ENCODE assay signal across 8 cellular contexts in the genomic region with DNA sequence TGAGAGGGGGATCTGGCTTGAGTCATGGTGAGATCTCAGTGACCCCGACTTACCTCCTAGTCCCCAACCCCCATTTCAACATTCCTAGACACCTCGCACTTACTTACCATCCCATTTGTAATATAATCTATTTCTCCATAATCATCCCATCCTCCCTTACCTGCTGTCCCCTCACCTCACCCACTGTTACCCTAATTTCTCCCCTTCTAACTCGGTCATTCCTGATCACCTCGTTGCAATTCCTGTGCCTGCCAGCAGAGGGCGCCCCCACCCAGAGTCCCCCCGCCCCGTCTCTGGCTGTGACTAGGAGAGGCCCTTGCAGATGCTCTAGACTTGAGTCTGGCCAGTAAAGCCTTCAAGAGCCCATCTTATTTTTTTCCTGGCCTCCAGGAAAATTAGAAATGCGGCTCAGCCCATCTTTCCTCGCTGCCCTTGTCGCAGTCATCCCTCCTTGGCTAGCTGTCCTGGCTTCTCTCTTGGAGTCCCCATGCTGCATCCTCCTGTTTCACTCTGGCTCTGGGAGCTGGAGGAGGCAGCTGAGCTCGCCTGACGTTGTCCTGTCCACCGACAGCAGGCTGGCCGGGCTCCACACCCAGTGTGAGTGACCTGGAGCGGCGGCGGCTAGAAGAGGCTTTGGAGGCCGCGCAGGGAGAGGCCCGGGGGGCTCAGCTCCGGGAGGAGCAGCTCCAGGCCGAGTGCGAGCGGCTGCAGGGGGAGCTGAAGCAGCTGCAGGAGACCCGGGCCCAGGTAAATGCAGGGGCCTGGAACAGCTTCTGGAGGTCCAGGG. TPM values are rescaled to one million over a fixed set of nuclear protein-coding genes. Genes with fewer than 3 reads are reported as not detected.
DNase-seq lines count a peak whose midpoint lies in the region; ATAC-seq and TF ChIP-seq lines count a peak whose summit lies in the region.

No MANE protein-coding gene starts in this region.

- peaks cover 0 to 10% of the 10 kb centered on the region in 2 donors for H3K36me3 ChIP-seq in adrenal gland (replicated peaks in 1 of 2)

- H3K4me3 ChIP-seq in adrenal gland: no peak overlapping the region

- no peak for TF ChIP-seq POLR2A in adrenal gland (IDR thresholded peaks at IDR 0.05)

- intact Hi-C loops in adrenal gland (cut with DNase I): loop anchor here in 1 of 2 donors (10.0 kb wide), 1 partner anchor 86 kb away; no protein-coding TSS in a partner anchor

- DNase-seq in DMS53 treated with DMSO at 0.1 percent for 48 hours (lab: John Stamatoyannopoulos, UW; ENCODE audit: unreplicated experiment): peak; percentile 40
- peak; percentile 46 for DNase-seq in LHCN-M2 (ENCODE audit: low read depth)
- peak; percentile 55 to 79 (median 60) for DNase-seq in T-helper 2 cell
- peak in 6 of 7 donors; percentile 46 to 83 (median 61) for DNase-seq in adrenal gland
- peak; percentile 96 for DNase-seq in hepatic stellate cell (ENCODE audit: low spot score)
- peak; percentile 85 for DNase-seq in stimulated activated CD4-positive, alpha-beta T cell treated with anti-CD3 and anti-CD28 coated beads, Interleukin-12 subunit alpha, Interleukin-12 subunit beta, amount 100 ng/mL, for 4 hours

- WGBS in adrenal gland, 4 donors: 52 to 58% (median 57%) methylated on average over 18 to 25 of the region's 25 CpGs

- peaks cover 0 to 4% of the 10 kb centered on the region in 2 donors for H3K4me1 ChIP-seq in adrenal gland (replicated peaks in 1 of 2)

- no peaks in the 10 kb centered on the region for H3K27me3 ChIP-seq in adrenal gland

- ATAC-seq in HG02840 (IDR thresholded peaks at IDR 0.05; ENCODE audit: low FRiP score, unreplicated experiment): no peak
- no peak for ATAC-seq in GM18502 (IDR thresholded peaks at IDR 0.05; ENCODE audit: poor library complexity, unreplicated experiment)

- no peak overlapping the region for H3K27ac ChIP-seq in adrenal gland

- TF ChIP-seq CTCF in adrenal gland (IDR thresholded peaks at IDR 0.05): peak; percentile 73 to 99 (median 87)

- no peaks in the 10 kb centered on the region for H3K9me3 ChIP-seq in adrenal gland (replicated peaks in 1 of 3)

RNA-seq across cellular contexts. Expression of a gene that starts 5.0 kb away (rescaled TPM):
- 3.8 and 5.4 TPM in 2 replicates for total RNA-seq in LHCN-M2 (2014; rRNA removed)
- 5.9 TPM for polyA plus RNA-seq in LHCN-M2 (2012)
- total RNA-seq in adrenal gland: 10 to 100 TPM in 4 of 8 donors, 1 to 10 TPM in 4; 3.9 to 15.9 (median 11.5) TPM
- polyA plus RNA-seq in adrenal gland: 10 to 100 TPM in 2 of 3 donors, 1 to 10 TPM in 1; 5.7 to 63.9 (median 18.6) TPM

RNA-seq across cellular contexts. Expression of a gene that starts 34.1 kb away (rescaled TPM):
- not detected in 2 replicates for total RNA-seq in LHCN-M2 (2014; rRNA removed)
- polyA plus RNA-seq in LHCN-M2 (2012): not detected
- total RNA-seq in adrenal gland: 1 to 10 TPM in 1 of 8 donors, under 1 TPM in 5, not detected in 2; 0.06 to 2.0 (median 0.56) TPM
- polyA plus RNA-seq in adrenal gland: under 1 TPM; 0.18 to 0.48 (median 0.20) TPM

RNA-seq across cellular contexts. Expression of a gene that starts 49.2 kb away (rescaled TPM):
- total RNA-seq in LHCN-M2 (2014; rRNA removed) (401 and 457 TPM in 2 replicates), adrenal gland (100 to 1,000 TPM; 159 to 352 (median 252) TPM)
- 212 TPM for polyA plus RNA-seq in LHCN-M2 (2012)
- 100 to 1,000 TPM in 1 of 3 donors, 10 to 100 TPM in 2; 41.5 to 339 (median 45.3) TPM for polyA plus RNA-seq in adrenal gland

Comparison
In these comparisons a context has a peak if more than half of its experiments do, and no peak if none do; other contexts are left out.
1. DNase-seq: peak in every context shown above with its lines; median percentile 96 in hepatic stellate cell; 85 in stimulated activated CD4-positive, alpha-beta T cell treated with anti-CD3 and anti-CD28 coated beads, Interleukin-12 subunit alpha, Interleukin-12 subunit beta, amount 100 ng/mL, for 4 hours; 61 in adrenal gland; 60 in T-helper 2 cell; 46 in LHCN-M2; 40 in DMS53 treated with DMSO at 0.1 percent for 48 hours.